In genomic region chr9:127870887-127871286, GRCh38 we compare ENCODE assay signal across 1 cellular context.
TF ChIP-seq lines count a peak whose summit lies in the region.

No MANE protein-coding gene starts in this region.

TF ChIP-seq in HepG2, 621 proteins besides CTCF, POLR2A, EP300 and RAD21:
- no peak for TF ChIP-seq ZNF44 (CRISPR knock-in tag; IDR thresholded peaks at IDR 0.05)
- TF ChIP-seq ZC3H13 (CRISPR knock-in tag; IDR thresholded peaks at IDR 0.05): no peak
- no peak for TF ChIP-seq FOSL1 (CRISPR knock-in tag; IDR thresholded peaks at IDR 0.05; ENCODE audit: borderline replicate concordance)
- TF ChIP-seq MNT (IDR thresholded peaks at IDR 0.05): 0 out of 2 replicates have a peak, but pooled peaks have one; percentile 16
- TF ChIP-seq KIAA2018 (CRISPR knock-in tag; IDR thresholded peaks at IDR 0.05; ENCODE audit: borderline replicate concordance): no peak
- TF ChIP-seq ZNF704 (CRISPR knock-in tag; IDR thresholded peaks at IDR 0.05; ENCODE audit: borderline replicate concordance): no peak
- TF ChIP-seq NFE2L2 (IDR thresholded peaks at IDR 0.05; ENCODE audit: low read length): no peak
- TF ChIP-seq HMGA1 (CRISPR knock-in tag; conservative IDR thresholded peaks at IDR 0.05): no peak
